1 cellular context compared by ENCODE assay signal in genomic region chr9:122562134-122562760, GRCh38.
TF ChIP-seq lines count a peak whose summit lies in the region.

No MANE protein-coding gene starts in this region.

TF ChIP-seq in GM23338, 12 proteins besides CTCF, POLR2A, EP300 and RAD21 (continued from another document):
- TF ChIP-seq, protein P1, sequence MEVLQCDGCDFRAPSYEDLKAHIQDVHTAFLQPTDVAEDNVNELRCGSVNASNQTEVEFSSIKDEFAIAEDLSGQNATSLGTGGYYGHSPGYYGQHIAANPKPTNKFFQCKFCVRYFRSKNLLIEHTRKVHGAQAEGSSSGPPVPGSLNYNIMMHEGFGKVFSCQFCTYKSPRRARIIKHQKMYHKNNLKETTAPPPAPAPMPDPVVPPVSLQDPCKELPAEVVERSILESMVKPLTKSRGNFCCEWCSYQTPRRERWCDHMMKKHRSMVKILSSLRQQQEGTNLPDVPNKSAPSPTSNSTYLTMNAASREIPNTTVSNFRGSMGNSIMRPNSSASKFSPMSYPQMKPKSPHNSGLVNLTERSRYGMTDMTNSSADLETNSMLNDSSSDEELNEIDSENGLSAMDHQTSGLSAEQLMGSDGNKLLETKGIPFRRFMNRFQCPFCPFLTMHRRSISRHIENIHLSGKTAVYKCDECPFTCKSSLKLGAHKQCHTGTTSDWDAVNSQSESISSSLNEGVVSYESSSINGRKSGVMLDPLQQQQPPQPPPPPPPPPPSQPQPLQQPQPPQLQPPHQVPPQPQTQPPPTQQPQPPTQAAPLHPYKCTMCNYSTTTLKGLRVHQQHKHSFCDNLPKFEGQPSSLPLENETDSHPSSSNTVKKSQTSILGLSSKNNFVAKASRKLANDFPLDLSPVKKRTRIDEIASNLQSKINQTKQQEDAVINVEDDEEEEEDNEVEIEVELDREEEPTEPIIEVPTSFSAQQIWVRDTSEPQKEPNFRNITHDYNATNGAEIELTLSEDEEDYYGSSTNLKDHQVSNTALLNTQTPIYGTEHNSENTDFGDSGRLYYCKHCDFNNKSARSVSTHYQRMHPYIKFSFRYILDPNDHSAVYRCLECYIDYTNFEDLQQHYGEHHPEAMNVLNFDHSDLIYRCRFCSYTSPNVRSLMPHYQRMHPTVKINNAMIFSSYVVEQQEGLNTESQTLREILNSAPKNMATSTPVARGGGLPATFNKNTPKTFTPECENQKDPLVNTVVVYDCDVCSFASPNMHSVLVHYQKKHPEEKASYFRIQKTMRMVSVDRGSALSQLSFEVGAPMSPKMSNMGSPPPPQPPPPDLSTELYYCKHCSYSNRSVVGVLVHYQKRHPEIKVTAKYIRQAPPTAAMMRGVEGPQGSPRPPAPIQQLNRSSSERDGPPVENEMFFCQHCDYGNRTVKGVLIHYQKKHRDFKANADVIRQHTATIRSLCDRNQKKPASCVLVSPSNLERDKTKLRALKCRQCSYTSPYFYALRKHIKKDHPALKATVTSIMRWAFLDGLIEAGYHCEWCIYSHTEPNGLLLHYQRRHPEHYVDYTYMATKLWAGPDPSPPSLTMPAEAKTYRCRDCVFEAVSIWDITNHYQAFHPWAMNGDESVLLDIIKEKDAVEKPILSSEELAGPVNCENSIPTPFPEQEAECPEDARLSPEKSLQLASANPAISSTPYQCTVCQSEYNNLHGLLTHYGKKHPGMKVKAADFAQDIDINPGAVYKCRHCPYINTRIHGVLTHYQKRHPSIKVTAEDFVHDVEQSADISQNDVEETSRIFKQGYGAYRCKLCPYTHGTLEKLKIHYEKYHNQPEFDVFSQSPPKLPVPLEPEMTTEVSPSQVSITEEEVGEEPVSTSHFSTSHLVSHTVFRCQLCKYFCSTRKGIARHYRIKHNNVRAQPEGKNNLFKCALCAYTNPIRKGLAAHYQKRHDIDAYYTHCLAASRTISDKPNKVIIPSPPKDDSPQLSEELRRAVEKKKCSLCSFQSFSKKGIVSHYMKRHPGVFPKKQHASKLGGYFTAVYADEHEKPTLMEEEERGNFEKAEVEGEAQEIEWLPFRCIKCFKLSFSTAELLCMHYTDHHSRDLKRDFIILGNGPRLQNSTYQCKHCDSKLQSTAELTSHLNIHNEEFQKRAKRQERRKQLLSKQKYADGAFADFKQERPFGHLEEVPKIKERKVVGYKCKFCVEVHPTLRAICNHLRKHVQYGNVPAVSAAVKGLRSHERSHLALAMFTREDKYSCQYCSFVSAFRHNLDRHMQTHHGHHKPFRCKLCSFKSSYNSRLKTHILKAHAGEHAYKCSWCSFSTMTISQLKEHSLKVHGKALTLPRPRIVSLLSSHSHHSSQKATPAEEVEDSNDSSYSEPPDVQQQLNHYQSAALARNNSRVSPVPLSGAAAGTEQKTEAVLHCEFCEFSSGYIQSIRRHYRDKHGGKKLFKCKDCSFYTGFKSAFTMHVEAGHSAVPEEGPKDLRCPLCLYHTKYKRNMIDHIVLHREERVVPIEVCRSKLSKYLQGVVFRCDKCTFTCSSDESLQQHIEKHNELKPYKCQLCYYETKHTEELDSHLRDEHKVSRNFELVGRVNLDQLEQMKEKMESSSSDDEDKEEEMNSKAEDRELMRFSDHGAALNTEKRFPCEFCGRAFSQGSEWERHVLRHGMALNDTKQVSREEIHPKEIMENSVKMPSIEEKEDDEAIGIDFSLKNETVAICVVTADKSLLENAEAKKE (CRISPR knock-in tag; IDR thresholded peaks at IDR 0.05), result no peak
- TF ChIP-seq EZH2phosphoT487 (IDR thresholded peaks at IDR 0.05; ENCODE audit: unreplicated experiment) (no peak), ZNF331 (CRISPR knock-in tag; IDR thresholded peaks at IDR 0.05; ENCODE audit: low read depth) (no peak), CREB1 (CRISPR knock-in tag; IDR thresholded peaks at IDR 0.05; ENCODE audit: low read depth) (no peak), POLR2AphosphoS5 (IDR thresholded peaks at IDR 0.05; ENCODE audit: low read depth) (no peak), NANOG (IDR thresholded peaks at IDR 0.05; ENCODE audit: borderline replicate concordance) (no peak)
- TF ChIP-seq, protein P2, sequence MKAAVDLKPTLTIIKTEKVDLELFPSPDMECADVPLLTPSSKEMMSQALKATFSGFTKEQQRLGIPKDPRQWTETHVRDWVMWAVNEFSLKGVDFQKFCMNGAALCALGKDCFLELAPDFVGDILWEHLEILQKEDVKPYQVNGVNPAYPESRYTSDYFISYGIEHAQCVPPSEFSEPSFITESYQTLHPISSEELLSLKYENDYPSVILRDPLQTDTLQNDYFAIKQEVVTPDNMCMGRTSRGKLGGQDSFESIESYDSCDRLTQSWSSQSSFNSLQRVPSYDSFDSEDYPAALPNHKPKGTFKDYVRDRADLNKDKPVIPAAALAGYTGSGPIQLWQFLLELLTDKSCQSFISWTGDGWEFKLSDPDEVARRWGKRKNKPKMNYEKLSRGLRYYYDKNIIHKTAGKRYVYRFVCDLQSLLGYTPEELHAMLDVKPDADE (IDR thresholded peaks at IDR 0.05), result no peak
- TF ChIP-seq, protein P3, sequence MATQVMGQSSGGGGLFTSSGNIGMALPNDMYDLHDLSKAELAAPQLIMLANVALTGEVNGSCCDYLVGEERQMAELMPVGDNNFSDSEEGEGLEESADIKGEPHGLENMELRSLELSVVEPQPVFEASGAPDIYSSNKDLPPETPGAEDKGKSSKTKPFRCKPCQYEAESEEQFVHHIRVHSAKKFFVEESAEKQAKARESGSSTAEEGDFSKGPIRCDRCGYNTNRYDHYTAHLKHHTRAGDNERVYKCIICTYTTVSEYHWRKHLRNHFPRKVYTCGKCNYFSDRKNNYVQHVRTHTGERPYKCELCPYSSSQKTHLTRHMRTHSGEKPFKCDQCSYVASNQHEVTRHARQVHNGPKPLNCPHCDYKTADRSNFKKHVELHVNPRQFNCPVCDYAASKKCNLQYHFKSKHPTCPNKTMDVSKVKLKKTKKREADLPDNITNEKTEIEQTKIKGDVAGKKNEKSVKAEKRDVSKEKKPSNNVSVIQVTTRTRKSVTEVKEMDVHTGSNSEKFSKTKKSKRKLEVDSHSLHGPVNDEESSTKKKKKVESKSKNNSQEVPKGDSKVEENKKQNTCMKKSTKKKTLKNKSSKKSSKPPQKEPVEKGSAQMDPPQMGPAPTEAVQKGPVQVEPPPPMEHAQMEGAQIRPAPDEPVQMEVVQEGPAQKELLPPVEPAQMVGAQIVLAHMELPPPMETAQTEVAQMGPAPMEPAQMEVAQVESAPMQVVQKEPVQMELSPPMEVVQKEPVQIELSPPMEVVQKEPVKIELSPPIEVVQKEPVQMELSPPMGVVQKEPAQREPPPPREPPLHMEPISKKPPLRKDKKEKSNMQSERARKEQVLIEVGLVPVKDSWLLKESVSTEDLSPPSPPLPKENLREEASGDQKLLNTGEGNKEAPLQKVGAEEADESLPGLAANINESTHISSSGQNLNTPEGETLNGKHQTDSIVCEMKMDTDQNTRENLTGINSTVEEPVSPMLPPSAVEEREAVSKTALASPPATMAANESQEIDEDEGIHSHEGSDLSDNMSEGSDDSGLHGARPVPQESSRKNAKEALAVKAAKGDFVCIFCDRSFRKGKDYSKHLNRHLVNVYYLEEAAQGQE (IDR thresholded peaks at IDR 0.05; ENCODE audit: unreplicated experiment), result no peak
TF ChIP-seq in GM23338: peak in this region for 0.
